8 cellular contexts compared by ENCODE assay signal in genomic region chr6:156564128-156564806, GRCh38.
DNase-seq lines count a peak whose midpoint lies in the region; ATAC-seq and TF ChIP-seq lines count a peak whose summit lies in the region.

No MANE protein-coding gene starts in this region.

- H3K27me3 Mint-ChIP-seq in activated CD4-positive, alpha-beta T cell treated with anti-CD3 and anti-CD28 coated beads, Interleukin-2, amount 10 ng/mL, durations not matched to agents 7 days and 5 days = peaks cover 4% of the 10 kb centered on the region

- ATAC-seq in GM19043 (IDR thresholded peaks at IDR 0.05; ENCODE audit: low read depth, unreplicated experiment) (peak; percentile 98), HG03280 (IDR thresholded peaks at IDR 0.05; ENCODE audit: unreplicated experiment) (peak; percentile 94)

- no peak overlapping the region for H3K4me3 ChIP-seq in lower leg skin (ENCODE audit: low read depth, poor library complexity, severe bottlenecking)

- POLR2A ChIA-PET in activated CD4-positive, alpha-beta T cell treated with anti-CD3 and anti-CD28 coated beads, Interleukin-2, amount 10 ng/mL, durations not matched to agents 7 days and 5 days (lab: Charles Lee) = no interaction called here

- H3K36me3 Mint-ChIP-seq in activated CD4-positive, alpha-beta T cell treated with anti-CD3 and anti-CD28 coated beads, Interleukin-2, amount 10 ng/mL, durations not matched to agents 7 days and 5 days (ENCODE audit: low read depth) = no peaks in the 10 kb centered on the region

- intact Hi-C loops in lower leg skin (cut with DNase I; ENCODE audit: low total_unique reads) = loop anchor here (10.0 kb wide), 1 partner anchor 621 kb away; no protein-coding TSS in a partner anchor

- WGBS in lower leg skin, 2 donors = 3 to 4% methylated on average over 14 of the region's 14 CpGs

- H3K27ac Mint-ChIP-seq in activated CD4-positive, alpha-beta T cell treated with anti-CD3 and anti-CD28 coated beads, Interleukin-2, amount 10 ng/mL, durations not matched to agents 7 days and 5 days = no peak overlapping the region

- CTCF ChIA-PET in activated CD4-positive, alpha-beta T cell treated with anti-CD3 and anti-CD28 coated beads, Interleukin-2, amount 10 ng/mL, durations not matched to agents 7 days and 5 days (lab: Charles Lee) = no interaction called here

- TF ChIP-seq CTCF in lower leg skin (IDR thresholded peaks at IDR 0.05) = peak in 1 of 3 donors; percentile 78

- DNase-seq in AG20443 (ENCODE audit: low spot score) (peak; percentile 93), NCI-H510A (lab: John Stamatoyannopoulos, UW) (peak; percentile 66), cortex of kidney (lab: John Stamatoyannopoulos, UW) (peak; percentile 23), lower leg skin (ENCODE audit: low spot score in 2 of 2) (peak; percentile 69 to 97)
- peak; percentile 71 for DNase-seq in activated CD4-positive, alpha-beta T cell treated with anti-CD3 and anti-CD28 coated beads, Interleukin-2, amount 10 ng/mL, durations not matched to agents 7 days and 5 days
- peak; percentile 52 to 76 (median 63) for DNase-seq in stimulated activated CD4-positive, alpha-beta T cell treated with anti-CD3 and anti-CD28 coated beads, TNF-alpha, amount 100 ng/mL, for 48 hours (ENCODE audit: low read depth in 3 of 3)

- H3K4me3 Mint-ChIP-seq in activated CD4-positive, alpha-beta T cell treated with anti-CD3 and anti-CD28 coated beads, Interleukin-2, amount 10 ng/mL, durations not matched to agents 7 days and 5 days = no peak overlapping the region

- no peak for TF ChIP-seq POLR2A in lower leg skin (IDR thresholded peaks at IDR 0.05)

- H3K9me3 Mint-ChIP-seq in activated CD4-positive, alpha-beta T cell treated with anti-CD3 and anti-CD28 coated beads, Interleukin-2, amount 10 ng/mL, durations not matched to agents 7 days and 5 days = peaks cover 8% of the 10 kb centered on the region

- H3K4me1 Mint-ChIP-seq in activated CD4-positive, alpha-beta T cell treated with anti-CD3 and anti-CD28 coated beads, Interleukin-2, amount 10 ng/mL, durations not matched to agents 7 days and 5 days = peaks cover 7% of the 10 kb centered on the region

Comparison
In these comparisons a context has a peak if more than half of its experiments do, and no peak if none do; other contexts are left out.
1. DNase-seq: peak in every context shown above with its lines; median percentile 93 in AG20443; 83 in lower leg skin; 71 in activated CD4-positive, alpha-beta T cell treated with anti-CD3 and anti-CD28 coated beads, Interleukin-2, amount 10 ng/mL, durations not matched to agents 7 days and 5 days; 66 in NCI-H510A; 63 in stimulated activated CD4-positive, alpha-beta T cell treated with anti-CD3 and anti-CD28 coated beads, TNF-alpha, amount 100 ng/mL, for 48 hours; 23 in cortex of kidney.